In genomic region chr17:2551928-2552327, GRCh38 we compare ENCODE assay signal across 32 cellular contexts. TPM values are rescaled to one million over a fixed set of nuclear protein-coding genes. Genes with fewer than 3 reads are reported as not detected.
A peak's percentile ranks its signal among the peaks of the same experiment; 100 is the strongest.
DNase-seq lines count a peak whose midpoint lies in the region; ATAC-seq, FAIRE-seq and TF ChIP-seq lines count a peak whose summit lies in the region.
"Had no signal": no experiment of that assay in that cellular context is flagged by ENCODE, and none has a peak within 500 bp of the region (broad histone marks: within the 10 kb centered on the region; RNA-seq: fewer than 3 reads in every experiment).

No MANE protein-coding gene starts in this region.

- H3K4me3 ChIP-seq in GM23338 (peak overlapping the region; percentile 23), breast epithelium (no peak overlapping the region)
- H3K4me3 ChIP-seq: GM12878, HAP-1, left lung, smooth muscle cell, testis had no signal

- POLR2A ChIA-PET in WTC11 (lab: Charles Lee) = interaction anchor here (0.6 kb wide), 1 partner anchor 30 kb away, joined by 4 read pairs; no protein-coding TSS in a partner anchor

- H3K79me2 ChIP-seq in GM23338 (replicated peaks; ENCODE audit: insufficient read depth) = no peaks in the 10 kb centered on the region

- H2AFZ ChIP-seq in GM23338 = peak overlapping the region; percentile 92

- TF ChIP-seq CTCF in GM23338 (conservative IDR thresholded peaks at IDR 0.05; ENCODE audit: low read depth in 2 of 2) = no peak
- TF ChIP-seq CTCF in WTC11 (IDR thresholded peaks at IDR 0.05) = no peak
- TF ChIP-seq CTCF in progenitor cell of endocrine pancreas (IDR thresholded peaks at IDR 0.05; ENCODE audit: unreplicated experiment) = no peak
- TF ChIP-seq CTCF in D721Med (IDR thresholded peaks at IDR 0.05; ENCODE audit: insufficient read depth, missing control alignments) = no peak
- no peak for TF ChIP-seq CTCF in breast epithelium (IDR thresholded peaks at IDR 0.05)

- peak overlapping the region; percentile 66 for H3K4me2 ChIP-seq in GM23338
- H3K4me2 ChIP-seq: smooth muscle cell had no signal

- H3K4me1 ChIP-seq in GM23338 (ENCODE audit: insufficient read depth) = no peaks in the 10 kb centered on the region; the same call in 1 of the 2 replicates
- no peaks in the 10 kb centered on the region for H3K4me1 ChIP-seq in breast epithelium
- H3K4me1 ChIP-seq: HAP-1, left lung, testis had no signal

- H3K36me3 ChIP-seq in GM23338 (ENCODE audit: insufficient read depth) = no peaks in the 10 kb centered on the region
- H3K36me3 ChIP-seq in breast epithelium = no peaks in the 10 kb centered on the region
- H3K36me3 ChIP-seq: brain microvascular endothelial cell, HAP-1, left lung had no signal

- H3K36me3 Mint-ChIP-seq in GM23338 (ENCODE audit: low read depth) (no peaks in the 10 kb centered on the region), WTC11 (no peaks in the 10 kb centered on the region), progenitor cell of endocrine pancreas (ENCODE audit: insufficient read depth) (no peaks in the 10 kb centered on the region)
- H3K36me3 Mint-ChIP-seq: memory B cell had no signal

- H3K27me3 ChIP-seq in GM23338 (ENCODE audit: insufficient read depth) (no peaks in the 10 kb centered on the region), breast epithelium (no peaks in the 10 kb centered on the region)
- H3K27me3 ChIP-seq: brain microvascular endothelial cell, testis had no signal

- H3K9me3 Mint-ChIP-seq in GM23338 (no peaks in the 10 kb centered on the region), WTC11 (peaks cover 7% of the 10 kb centered on the region), progenitor cell of endocrine pancreas (ENCODE audit: low read depth) (no peaks in the 10 kb centered on the region)
- H3K9me3 Mint-ChIP-seq: CD4-positive, alpha-beta T cell; memory B cell had no signal

- no peaks in the 10 kb centered on the region for H3K9me3 ChIP-seq in breast epithelium
- H3K9me3 ChIP-seq: HAP-1, left lung, testis had no signal

- TF ChIP-seq POLR2A in breast epithelium (IDR thresholded peaks at IDR 0.05) = no peak

- peaks cover 11% of the 10 kb centered on the region for H3K4me1 Mint-ChIP-seq in GM23338
- H3K4me1 Mint-ChIP-seq in WTC11 = peaks cover 13% of the 10 kb centered on the region
- no peaks in the 10 kb centered on the region for H3K4me1 Mint-ChIP-seq in progenitor cell of endocrine pancreas (ENCODE audit: low read depth)
- H3K4me1 Mint-ChIP-seq: activated CD4-positive, alpha-beta T cell treated with anti-CD3 and anti-CD28 coated beads for 36 hours; memory B cell had no signal

- no peak for DNase-seq in GM23338 (ENCODE audit: low spot score)
- no peak for DNase-seq in WTC11 (ENCODE audit: low spot score)
- peak; percentile 30 for DNase-seq in iPS-NIHi7 (ENCODE audit: extremely low spot score)
- no peak for DNase-seq in progenitor cell of endocrine pancreas (ENCODE audit: low spot score, unreplicated experiment)
- no peak for DNase-seq in D721Med (ENCODE audit: insufficient read length, low spot score)
- DNase-seq in NCI-H146 (lab: John Stamatoyannopoulos, UW) = no peak
- no peak for DNase-seq in breast epithelium (ENCODE audit: low spot score in 2 of 2)
- DNase-seq: activated CD4-positive, alpha-beta T cell treated with anti-CD3 and anti-CD28 coated beads for 36 hours; activated CD8-positive, alpha-beta T cell treated with anti-CD3 and anti-CD28 coated beads, Interleukin-2, amount 10 ng/mL, durations not matched to agents 7 days and 5 days; activated naive CD4-positive, alpha-beta T cell treated with anti-CD3 and anti-CD28 coated beads, Interleukin-2, amount 50 U/mL, for 16 hours; amniotic stem cell; brain microvascular endothelial cell; CD4-positive, alpha-beta T cell; effector CD4-positive, alpha-beta T cell; hippocampal formation; IMR-90; left lung; MV-4-11; NCI-H1436; NCI-H345; NCI-H748 treated with DMSO at 0.1 percent for 48 hours; nucleus accumbens; stimulated activated CD4-positive, alpha-beta T cell treated with anti-CD3 and anti-CD28 coated beads, Interleukin-1b, Interleukin-23, amount 100 ng/mL, for 48 hours; stimulated activated naive CD4-positive, alpha-beta T cell treated with Interleukin-2 at 50 U/mL for 16 hours; testis had no signal

- H3K27ac Mint-ChIP-seq in GM23338 = peak overlapping the region; percentile 82
- H3K27ac Mint-ChIP-seq in WTC11 = peak overlapping the region; percentile 71
- H3K27ac Mint-ChIP-seq in progenitor cell of endocrine pancreas = peak overlapping the region; percentile 6
- H3K27ac Mint-ChIP-seq: activated CD4-positive, alpha-beta T cell treated with anti-CD3 and anti-CD28 coated beads for 36 hours; activated CD8-positive, alpha-beta T cell treated with anti-CD3 and anti-CD28 coated beads, Interleukin-2, amount 10 ng/mL, durations not matched to agents 7 days and 5 days; activated T-helper 2 cell treated with anti-CD3 and anti-CD28 coated beads, Interferon-gamma antibody, Interleukin-2, Interleukin-4, amounts not matched to agents 10 μg/mL and 5 μg/mL and 100 μg/mL, durations not matched to agents 14 hours and 24 hours and 36 hours; CD4-positive, alpha-beta T cell; memory B cell had no signal

- H3K9me2 ChIP-seq in GM23338 (ENCODE audit: insufficient read depth) = no peaks in the 10 kb centered on the region

- no peak for FAIRE-seq in D721Med (lab: Jason Lieb, UNC)
- FAIRE-seq: GM12878, islet of Langerhans, RCC 7860 had no signal

- no peaks in the 10 kb centered on the region for H4K20me1 ChIP-seq in GM23338 (replicated peaks; ENCODE audit: insufficient read depth)

- peak overlapping the region; percentile 30 for H3K4me3 Mint-ChIP-seq in GM23338
- H3K4me3 Mint-ChIP-seq in WTC11 = no peak overlapping the region
- H3K4me3 Mint-ChIP-seq in progenitor cell of endocrine pancreas (ENCODE audit: low read depth) = no peak overlapping the region
- H3K4me3 Mint-ChIP-seq: activated CD4-positive, alpha-beta T cell treated with anti-CD3 and anti-CD28 coated beads for 36 hours; activated CD8-positive, alpha-beta T cell treated with anti-CD3 and anti-CD28 coated beads, Interleukin-2, amount 10 ng/mL, durations not matched to agents 7 days and 5 days; CD4-positive, alpha-beta T cell; memory B cell had no signal

- CTCF ChIA-PET in WTC11 (lab: Charles Lee) = interaction anchor here (1.5 kb wide), 1 partner anchor 9 kb away, joined by 3 read pairs; no protein-coding TSS in a partner anchor

- no peaks in the 10 kb centered on the region for H3F3A ChIP-seq in GM23338 (replicated peaks; ENCODE audit: low read depth)

- H3K27ac ChIP-seq in GM23338 (ENCODE audit: low read depth) (peak overlapping the region; percentile 40; the same call in 1 of the 2 replicates), breast epithelium (no peak overlapping the region)
- H3K27ac ChIP-seq: brain microvascular endothelial cell, left lung, testis had no signal

- peaks cover 15% of the 10 kb centered on the region for H3K27me3 Mint-ChIP-seq in GM23338 (ENCODE audit: insufficient read depth, low read depth, poor library complexity)
- H3K27me3 Mint-ChIP-seq in WTC11 (ENCODE audit: low read depth) = no peaks in the 10 kb centered on the region
- H3K27me3 Mint-ChIP-seq in progenitor cell of endocrine pancreas = no peaks in the 10 kb centered on the region

- ATAC-seq in GM23338 (peak; percentile 55), WTC11 (peak; percentile 38; the same call in 1 of the 2 replicates)
- ATAC-seq: activated CD4-positive, alpha-beta T cell treated with anti-CD3 and anti-CD28 coated beads for 36 hours; activated CD8-positive, alpha-beta T cell treated with anti-CD3 and anti-CD28 coated beads, Interleukin-2, amount 10 ng/mL, durations not matched to agents 7 days and 5 days; GM12878; left lung had no signal

- intact Hi-C loops in breast epithelium (cut with DNase I; ENCODE audit: low total_unique reads) = no loop called here

TF ChIP-seq in WTC11, 78 proteins besides CTCF, POLR2A, EP300 and RAD21 (continues in another document):
- TF ChIP-seq, protein P1, sequence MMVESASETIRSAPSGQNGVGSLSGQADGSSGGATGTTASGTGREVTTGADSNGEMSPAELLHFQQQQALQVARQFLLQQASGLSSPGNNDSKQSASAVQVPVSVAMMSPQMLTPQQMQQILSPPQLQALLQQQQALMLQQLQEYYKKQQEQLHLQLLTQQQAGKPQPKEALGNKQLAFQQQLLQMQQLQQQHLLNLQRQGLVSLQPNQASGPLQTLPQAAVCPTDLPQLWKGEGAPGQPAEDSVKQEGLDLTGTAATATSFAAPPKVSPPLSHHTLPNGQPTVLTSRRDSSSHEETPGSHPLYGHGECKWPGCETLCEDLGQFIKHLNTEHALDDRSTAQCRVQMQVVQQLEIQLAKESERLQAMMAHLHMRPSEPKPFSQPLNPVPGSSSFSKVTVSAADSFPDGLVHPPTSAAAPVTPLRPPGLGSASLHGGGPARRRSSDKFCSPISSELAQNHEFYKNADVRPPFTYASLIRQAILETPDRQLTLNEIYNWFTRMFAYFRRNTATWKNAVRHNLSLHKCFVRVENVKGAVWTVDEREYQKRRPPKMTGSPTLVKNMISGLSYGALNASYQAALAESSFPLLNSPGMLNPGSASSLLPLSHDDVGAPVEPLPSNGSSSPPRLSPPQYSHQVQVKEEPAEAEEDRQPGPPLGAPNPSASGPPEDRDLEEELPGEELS (CRISPR knock-in tag; IDR thresholded peaks at IDR 0.05) = no peak

RNA-seq across cellular contexts. Expression of gene METTL16, which starts 40.2 kb away (rescaled TPM):
- total RNA-seq in GM23338 (2014; rRNA removed; shearing (Covaris generic)) = 78.1 and 80.8 TPM in 2 replicates
- polyA plus RNA-seq in GM23338 (2016; fragmentation: Nextera tagmentation; extraction: Ambion mirVana) = 39.5 and 40.1 TPM in 2 replicates
- 45.9 to 54.1 TPM (median 51.1 TPM) in 3 replicates for total RNA-seq in WTC11 (2021)
- 43.8 and 44.4 TPM in 2 replicates for total RNA-seq in progenitor cell of endocrine pancreas
- 10 to 100 TPM; 25.6 to 46.4 (median 26.9) TPM for total RNA-seq in breast epithelium

RNA-seq across cellular contexts. Expression of gene PAFAH1B1, which starts 41.5 kb away (rescaled TPM):
- 68.5 and 69.9 TPM in 2 replicates for total RNA-seq in GM23338 (2014; rRNA removed; shearing (Covaris generic))
- polyA plus RNA-seq in GM23338 (2016; fragmentation: Nextera tagmentation; extraction: Ambion mirVana) = 71.7 and 84.4 TPM in 2 replicates
- total RNA-seq in WTC11 (2021) (113 to 115 TPM (median 114 TPM) in 3 replicates), progenitor cell of endocrine pancreas (138 and 140 TPM in 2 replicates), breast epithelium (100 to 1,000 TPM in 2 of 3 donors, 10 to 100 TPM in 1; 99.5 to 134 (median 119) TPM)

Comparison
In these comparisons a context has a peak if more than half of its experiments do, and no peak if none do; other contexts are left out.
1. H3K27ac Mint-ChIP-seq: peak in every context shown above with its lines; median percentile 82 in GM23338; 71 in WTC11; 6 in progenitor cell of endocrine pancreas.